Comparison of ENCODE assay signal across 15 cellular contexts in genomic region chr12:51011960-51012359, GRCh38. TPM values are rescaled to one million over a fixed set of nuclear protein-coding genes. Genes with fewer than 3 reads are reported as not detected.
DNase-seq lines count a peak whose midpoint lies in the region; ATAC-seq, FAIRE-seq and TF ChIP-seq lines count a peak whose summit lies in the region.
"Had no signal": no experiment of that assay in that cellular context is flagged by ENCODE, and none has a peak within 500 bp of the region (broad histone marks: within the 10 kb centered on the region; RNA-seq: fewer than 3 reads in every experiment).

No MANE protein-coding gene starts in this region.

- H3K9ac ChIP-seq in K562 (ENCODE audit: insufficient read depth in 1 of 2, low read depth in 2 of 2, low read length in 2 of 2) = no peak overlapping the region

- no peaks in the 10 kb centered on the region for H3K27me3 Mint-ChIP-seq in activated T-cell treated with anti-CD3 and anti-CD28 coated beads, Interleukin-2, amount 50 U/mL, for 24 hours
- H3K27me3 Mint-ChIP-seq in type B pancreatic cell (no peaks in the 10 kb centered on the region), MCF 10A (ENCODE audit: insufficient read depth, unreplicated experiment) (no peaks in the 10 kb centered on the region)
- no peaks in the 10 kb centered on the region for H3K27me3 Mint-ChIP-seq in activated CD8-positive, alpha-beta T cell treated with anti-CD3 and anti-CD28 coated beads, Interleukin-2, amount 10 ng/mL, durations not matched to agents 7 days and 5 days (ENCODE audit: low read depth)

- no peak for TF ChIP-seq CTCF in K562 (IDR thresholded peaks at IDR 0.05 in 2 of 3, conservative IDR thresholded peaks at IDR 0.05 in 1 of 3; ENCODE audit: insufficient read depth in 2 of 3, low read depth in 1 of 3, low read length in 3 of 3)
- TF ChIP-seq CTCF in lung (IDR thresholded peaks at IDR 0.05; ENCODE audit: control extremely low read depth, extremely low read depth) = no peak
- TF ChIP-seq CTCF in type B pancreatic cell (conservative IDR thresholded peaks at IDR 0.05) = no peak
- no peak for TF ChIP-seq CTCF in MCF 10A (IDR thresholded peaks at IDR 0.05; ENCODE audit: unreplicated experiment)
- TF ChIP-seq CTCF in lower leg skin (IDR thresholded peaks at IDR 0.05) = no peak

- no peaks in the 10 kb centered on the region for H3K27me3 ChIP-seq in K562 (ENCODE audit: control insufficient read depth in 2 of 2, insufficient read depth in 2 of 2, low read length in 2 of 2)
- no peaks in the 10 kb centered on the region for H3K27me3 ChIP-seq in lung (ENCODE audit: control insufficient read depth, insufficient read depth)
- H3K27me3 ChIP-seq: breast epithelium had no signal

- TF ChIP-seq POLR2A in K562 (conservative IDR thresholded peaks at IDR 0.05) = no peak
- TF ChIP-seq POLR2A in lower leg skin (IDR thresholded peaks at IDR 0.05) = no peak

- no peaks in the 10 kb centered on the region for H3K9me3 ChIP-seq in K562 (replicated peaks; ENCODE audit: control insufficient read depth, insufficient read depth, low read depth, low read length)
- no peaks in the 10 kb centered on the region for H3K9me3 ChIP-seq in lung (ENCODE audit: control insufficient read depth in 2 of 2, insufficient read depth in 1 of 2, low read length in 1 of 2)
- H3K9me3 ChIP-seq: breast epithelium had no signal

- H4K20me1 ChIP-seq in K562 (replicated peaks; ENCODE audit: control insufficient read depth, insufficient read depth, low read length) = no peaks in the 10 kb centered on the region

- BruUV-seq in K562 (replicated peaks; lab: Mats Ljungman, UMichigan) (no TSS peak), MCF 10A (replicated peaks; lab: Mats Ljungman, UMichigan) (no TSS peak)

- FAIRE-seq in K562 (lab: Jason Lieb, UNC) = no peak
- FAIRE-seq: frontal cortex, urothelium cell line had no signal

- H3K36me3 Mint-ChIP-seq in activated T-cell treated with anti-CD3 and anti-CD28 coated beads, Interleukin-2, amount 50 U/mL, for 24 hours (ENCODE audit: low read depth) = peaks cover 27% of the 10 kb centered on the region
- H3K36me3 Mint-ChIP-seq in type B pancreatic cell (peaks cover 6% of the 10 kb centered on the region), MCF 10A (ENCODE audit: insufficient read depth, unreplicated experiment) (peaks cover 20% of the 10 kb centered on the region)
- peaks cover 13% of the 10 kb centered on the region for H3K36me3 Mint-ChIP-seq in activated CD8-positive, alpha-beta T cell treated with anti-CD3 and anti-CD28 coated beads, Interleukin-2, amount 10 ng/mL, durations not matched to agents 7 days and 5 days (ENCODE audit: low read depth)

- no peak for TF ChIP-seq RAD21 in K562 (CRISPR knock-in tag; conservative IDR thresholded peaks at IDR 0.05 in 1 of 2, IDR thresholded peaks at IDR 0.05 in 1 of 2)

- POLR2A ChIA-PET in K562 (lab: Yijun Ruan, JAX) = interaction anchor here (2.2 kb wide), 1 partner anchor 10 kb away, joined by 11 read pairs; no protein-coding TSS in a partner anchor
- POLR2A ChIA-PET in MCF 10A (lab: Yijun Ruan, JAX) = interaction anchor here (0.7 to 2.0 kb wide), 8 partner anchors 10 to 329 kb away, joined by 3 to 12 read pairs (median 4); partner anchors contain the start of gene SLC11A2
- POLR2A ChIA-PET in activated CD8-positive, alpha-beta T cell treated with anti-CD3 and anti-CD28 coated beads, Interleukin-2, amount 10 ng/mL, durations not matched to agents 7 days and 5 days (lab: Charles Lee) = no interaction called here

- H3K4me1 Mint-ChIP-seq in activated T-cell treated with anti-CD3 and anti-CD28 coated beads, Interleukin-2, amount 50 U/mL, for 24 hours (ENCODE audit: low read depth) = peaks cover 46% of the 10 kb centered on the region
- H3K4me1 Mint-ChIP-seq in type B pancreatic cell (ENCODE audit: unreplicated experiment) (peaks cover 19% of the 10 kb centered on the region), MCF 10A (ENCODE audit: insufficient read depth, unreplicated experiment) (peaks cover 10% of the 10 kb centered on the region)
- peaks cover 19% of the 10 kb centered on the region for H3K4me1 Mint-ChIP-seq in activated CD8-positive, alpha-beta T cell treated with anti-CD3 and anti-CD28 coated beads, Interleukin-2, amount 10 ng/mL, durations not matched to agents 7 days and 5 days (ENCODE audit: low read depth)

- H2AFZ ChIP-seq in K562 (ENCODE audit: low read depth, low read length) = no peak overlapping the region

- ATAC-seq in K562 = peak; percentile 76
- no peak for ATAC-seq in lung (ENCODE audit: insufficient read depth, low FRiP score)
- ATAC-seq in activated CD8-positive, alpha-beta T cell treated with anti-CD3 and anti-CD28 coated beads, Interleukin-2, amount 10 ng/mL, durations not matched to agents 7 days and 5 days = no peak

- intact Hi-C loops in K562 (cut with micrococcal nuclease) = no loop called here
- intact Hi-C loops in MCF 10A (cut with micrococcal nuclease) = no loop called here
- intact Hi-C loops in lower leg skin (cut with DNase I; ENCODE audit: low total_unique reads) = no loop called here

- TF ChIP-seq EP300 in K562 (IDR thresholded peaks at IDR 0.05; ENCODE audit: low read length) = no peak

- no peak for DNase-seq in activated T-cell treated with anti-CD3 and anti-CD28 coated beads, Interleukin-2, amount 50 U/mL, for 24 hours
- no peak for DNase-seq in activated T-cell treated with anti-CD3 and anti-CD28 coated beads, Interleukin-2, amount 50 U/mL, for 48 hours
- DNase-seq in K562 (ENCODE audit: extremely low read depth in 1 of 4, low spot score in 3 of 4) (peak in 1 of 4 experiments; percentile 23), lung (ENCODE audit: low spot score) (peak; percentile 32), type B pancreatic cell (ENCODE audit: extremely low spot score, unreplicated experiment) (no peak), MCF 10A (ENCODE audit: unreplicated experiment) (no peak), lower leg skin (ENCODE audit: low spot score in 2 of 2) (no peak)
- DNase-seq in activated CD8-positive, alpha-beta T cell treated with anti-CD3 and anti-CD28 coated beads, Interleukin-2, amount 10 ng/mL, durations not matched to agents 7 days and 5 days = no peak
- DNase-seq: activated gamma-delta T cell treated with Interleukin-2 at 50 U/mL for 16 hours, immature natural killer cell had no signal

- WGBS in K562 (ENCODE audit: insufficient coverage, low coverage, missing lambda C conversion rate) = 44% methylated on average over 4 of the region's 4 CpGs
- WGBS in lung, 2 donors = 64 to 83% methylated on average over 4 of the region's 4 CpGs
- WGBS in lower leg skin, 2 donors = 39 to 61% methylated on average over 4 of the region's 4 CpGs

- no peaks in the 10 kb centered on the region for H3K9me3 Mint-ChIP-seq in activated T-cell treated with anti-CD3 and anti-CD28 coated beads, Interleukin-2, amount 50 U/mL, for 24 hours
- H3K9me3 Mint-ChIP-seq in type B pancreatic cell = no peaks in the 10 kb centered on the region
- H3K9me3 Mint-ChIP-seq in MCF 10A (ENCODE audit: unreplicated experiment) = no peaks in the 10 kb centered on the region
- H3K9me3 Mint-ChIP-seq in activated CD8-positive, alpha-beta T cell treated with anti-CD3 and anti-CD28 coated beads, Interleukin-2, amount 10 ng/mL, durations not matched to agents 7 days and 5 days (ENCODE audit: insufficient read depth) = no peaks in the 10 kb centered on the region
- H3K9me3 Mint-ChIP-seq: immature natural killer cell had no signal

- H3K4me3 ChIP-seq in K562 (no peak overlapping the region), lung (no peak overlapping the region), lower leg skin (ENCODE audit: low read depth, poor library complexity, severe bottlenecking) (no peak overlapping the region)
- H3K4me3 ChIP-seq: breast epithelium had no signal

- H3K4me1 ChIP-seq in K562 (replicated peaks in 1 of 2; ENCODE audit: control insufficient read depth in 2 of 2, insufficient read depth in 2 of 2, low read length in 2 of 2) (peaks cover 6 to 13% of the 10 kb centered on the region in 2 experiments; a peak in 4 of 5 replicates), lung (ENCODE audit: control insufficient read depth in 2 of 2, insufficient read depth in 2 of 2, low read length in 2 of 2) (peaks cover 3 to 7% of the 10 kb centered on the region in 2 donors)

- CTCF ChIA-PET in K562 (lab: Yijun Ruan, JAX; ENCODE audit: low intra/inter-chr PET ratio) (no interaction called here), MCF 10A (lab: Yijun Ruan, JAX) (interaction anchor here (0.5 to 0.6 kb wide), 2 partner anchors 26 to 85 kb away, joined by 3 read pairs; no protein-coding TSS in a partner anchor)
- CTCF ChIA-PET in activated CD8-positive, alpha-beta T cell treated with anti-CD3 and anti-CD28 coated beads, Interleukin-2, amount 10 ng/mL, durations not matched to agents 7 days and 5 days (lab: Charles Lee) = interaction anchor here (0.8 to 1.3 kb wide), 3 partner anchors 10 to 250 kb away, joined by 3 to 5 read pairs (median 4); no protein-coding TSS in a partner anchor

- peak overlapping the region; percentile 57 for H3K27ac Mint-ChIP-seq in activated T-cell treated with anti-CD3 and anti-CD28 coated beads, Interleukin-2, amount 50 U/mL, for 24 hours
- H3K27ac Mint-ChIP-seq in type B pancreatic cell (peak overlapping the region; percentile 15), MCF 10A (ENCODE audit: low read depth, unreplicated experiment) (no peak overlapping the region)
- no peak overlapping the region for H3K27ac Mint-ChIP-seq in activated CD8-positive, alpha-beta T cell treated with anti-CD3 and anti-CD28 coated beads, Interleukin-2, amount 10 ng/mL, durations not matched to agents 7 days and 5 days
- H3K27ac Mint-ChIP-seq: immature natural killer cell had no signal

- H3K4me2 ChIP-seq in K562 (ENCODE audit: insufficient read depth, low read length) = no peak overlapping the region

- H3K4me3 Mint-ChIP-seq in activated T-cell treated with anti-CD3 and anti-CD28 coated beads, Interleukin-2, amount 50 U/mL, for 24 hours = no peak overlapping the region
- H3K4me3 Mint-ChIP-seq in type B pancreatic cell (peak overlapping the region; percentile 24), MCF 10A (ENCODE audit: unreplicated experiment) (no peak overlapping the region)
- H3K4me3 Mint-ChIP-seq in activated CD8-positive, alpha-beta T cell treated with anti-CD3 and anti-CD28 coated beads, Interleukin-2, amount 10 ng/mL, durations not matched to agents 7 days and 5 days = no peak overlapping the region
- H3K4me3 Mint-ChIP-seq: immature natural killer cell had no signal

- H3K27ac ChIP-seq in K562 (ENCODE audit: extremely low read depth, low read depth, low read length) = no peak overlapping the region
- H3K27ac ChIP-seq in lung (ENCODE audit: low read depth in 1 of 2, low read length in 1 of 2) = no peak overlapping the region
- H3K27ac ChIP-seq: breast epithelium had no signal

- in situ Hi-C loops in K562 (cut with MboI) = no loop called here

- H3K79me2 ChIP-seq in K562 (ENCODE audit: control insufficient read depth, insufficient read depth, low read length) = peaks cover 71% of the 10 kb centered on the region

- H3K36me3 ChIP-seq in K562 (ENCODE audit: control insufficient read depth, insufficient read depth, low read length) = peaks cover 21% of the 10 kb centered on the region
- peaks cover 2 to 3% of the 10 kb centered on the region in 2 donors for H3K36me3 ChIP-seq in lung (ENCODE audit: control insufficient read depth in 2 of 2, insufficient read depth in 2 of 2, low read length in 2 of 2)
- H3K36me3 ChIP-seq: breast epithelium had no signal

- no peaks in the 10 kb centered on the region for H3K9me1 ChIP-seq in K562 (ENCODE audit: control insufficient read depth, insufficient read depth, low read length)

RNA-seq across cellular contexts. Expression of gene SLC11A2, which starts 14.2 kb away (rescaled TPM):
- total RNA-seq in K562 (2011; cell fraction: chromatin; rRNA removed; ENCODE audit: low replicate concordance) = 262 and 366 TPM in 2 replicates
- 161 and 181 TPM in 2 replicates for total RNA-seq in K562 (2011; cell fraction: nucleolus; rRNA removed)
- total RNA-seq in K562 (2011; cell fraction: nucleoplasm; rRNA removed) = 245 and 254 TPM in 2 replicates
- total RNA-seq in K562 (2014; rRNA removed) (26.1 and 29.7 TPM in 2 replicates), K562 (2014; rRNA removed; fragmentation: Illumina TruSeq; extraction: Trizol) (37.8 and 39.3 TPM in 2 replicates), K562 (2015; rRNA removed; fragmentation: Illumina TruSeq; extraction: Trizol) (30.3 and 32.9 TPM in 2 replicates), K562 (2021) (36.8 and 38.8 TPM in 2 replicates), lung (100 to 1,000 TPM; 112 to 129 TPM), type B pancreatic cell (ENCODE audit: low replicate concordance) (56.3 and 62.9 TPM in 2 replicates), MCF 10A (2022) (45.6 and 60.9 TPM in 2 replicates), lower leg skin (10 to 100 TPM; 48.8 to 76.1 (median 64.9) TPM)
- polyA plus RNA-seq in K562 (2011; rRNA removed) (54.0 and 65.8 TPM in 2 replicates), K562 (2014; fragmentation: Illumina TruSeq; extraction: Trizol) (30.1 and 36.3 TPM in 2 replicates), K562 (2014; fragmentation: Nextera tagmentation; extraction: Ambion mirVana) (10 to 100 TPM; 21.1 to 27.6 TPM), K562 (2014; rRNA removed) (31.7 and 39.3 TPM in 2 replicates), lung (10 to 100 TPM; 29.2 to 69.2 TPM)
- 26.5 and 64.3 TPM in 2 replicates for polyA plus RNA-seq in K562 (2011; cell fraction: cytosol; rRNA removed)
- polyA plus RNA-seq in K562 (2011; cell fraction: nucleus; rRNA removed) = 109 and 145 TPM in 2 replicates
- 32.5 and 33.3 TPM in 2 replicates for polyA plus RNA-seq in K562 (2012)
- 85.9 and 89.7 TPM in 2 replicates for polyA minus RNA-seq in K562 (2011; rRNA and poly(A)+ RNA removed)
- polyA minus RNA-seq in K562 (2011; cell fraction: cytosol; rRNA and poly(A)+ RNA removed) = 20.3 and 25.1 TPM in 2 replicates
- 52.8 and 79.3 TPM in 2 replicates for polyA minus RNA-seq in K562 (2011; cell fraction: nucleus; rRNA and poly(A)+ RNA removed)
- total RNA-seq in activated CD8-positive, alpha-beta T cell treated with anti-CD3 and anti-CD28 coated beads, Interleukin-2, amount 10 ng/mL, durations not matched to agents 7 days and 5 days = 10 to 100 TPM; 29.9 to 36.1 TPM

RNA-seq across cellular contexts. Expression of gene LETMD1, which starts 36.2 kb away (rescaled TPM):
- 306 and 323 TPM in 2 replicates for total RNA-seq in K562 (2011; cell fraction: chromatin; rRNA removed; ENCODE audit: low replicate concordance)
- total RNA-seq in K562 (2011; cell fraction: nucleolus; rRNA removed) = 186 and 193 TPM in 2 replicates
- total RNA-seq in K562 (2011; cell fraction: nucleoplasm; rRNA removed) = 291 and 382 TPM in 2 replicates
- 65.1 and 69.0 TPM in 2 replicates for total RNA-seq in K562 (2014; rRNA removed)
- total RNA-seq in K562 (2014; rRNA removed; fragmentation: Illumina TruSeq; extraction: Trizol) = 82.9 and 96.9 TPM in 2 replicates
- 71.3 and 74.0 TPM in 2 replicates for total RNA-seq in K562 (2015; rRNA removed; fragmentation: Illumina TruSeq; extraction: Trizol)
- total RNA-seq in K562 (2021) = 70.1 and 71.2 TPM in 2 replicates
- polyA plus RNA-seq in K562 (2011; rRNA removed) = 163 and 214 TPM in 2 replicates
- 96.8 and 210 TPM in 2 replicates for polyA plus RNA-seq in K562 (2011; cell fraction: cytosol; rRNA removed)
- 281 and 303 TPM in 2 replicates for polyA plus RNA-seq in K562 (2011; cell fraction: nucleus; rRNA removed)
- polyA plus RNA-seq in K562 (2012) = 81.2 and 169 TPM in 2 replicates
- 113 and 121 TPM in 2 replicates for polyA plus RNA-seq in K562 (2014; fragmentation: Illumina TruSeq; extraction: Trizol)
- polyA plus RNA-seq in K562 (2014; fragmentation: Nextera tagmentation; extraction: Ambion mirVana) = 10 to 100 TPM; 58.7 to 75.4 TPM
- polyA plus RNA-seq in K562 (2014; rRNA removed) = 106 and 112 TPM in 2 replicates
- polyA minus RNA-seq in K562 (2011; rRNA and poly(A)+ RNA removed) = 142 and 155 TPM in 2 replicates
- 53.3 and 56.5 TPM in 2 replicates for polyA minus RNA-seq in K562 (2011; cell fraction: cytosol; rRNA and poly(A)+ RNA removed)
- 62.3 and 102 TPM in 2 replicates for polyA minus RNA-seq in K562 (2011; cell fraction: nucleus; rRNA and poly(A)+ RNA removed)
- total RNA-seq in lung = 10 to 100 TPM; 45.2 to 81.6 TPM
- 10 to 100 TPM; 29.9 to 52.0 TPM for polyA plus RNA-seq in lung
- 67.8 and 68.7 TPM in 2 replicates for total RNA-seq in type B pancreatic cell (ENCODE audit: low replicate concordance)
- 60.5 and 65.8 TPM in 2 replicates for total RNA-seq in MCF 10A (2022)
- 10 to 100 TPM; 51.3 to 75.1 (median 56.6) TPM for total RNA-seq in lower leg skin
- total RNA-seq in activated CD8-positive, alpha-beta T cell treated with anti-CD3 and anti-CD28 coated beads, Interleukin-2, amount 10 ng/mL, durations not matched to agents 7 days and 5 days = 10 to 100 TPM; 60.1 to 69.7 TPM

RNA-seq across cellular contexts. Expression of gene HIGD1C, which starts 59.6 kb away (rescaled TPM):
- total RNA-seq in K562 (2011; cell fraction: chromatin; rRNA removed; ENCODE audit: low replicate concordance) = not detected in 2 replicates
- total RNA-seq in K562 (2011; cell fraction: nucleolus; rRNA removed) = not detected in 2 replicates
- not detected in 2 replicates for total RNA-seq in K562 (2011; cell fraction: nucleoplasm; rRNA removed)
- total RNA-seq in K562 (2014; rRNA removed) = not detected in 2 replicates
- total RNA-seq in K562 (2014; rRNA removed; fragmentation: Illumina TruSeq; extraction: Trizol) = not detected in 2 replicates
- total RNA-seq in K562 (2015; rRNA removed; fragmentation: Illumina TruSeq; extraction: Trizol) = not detected in 2 replicates
- total RNA-seq in K562 (2021) = not detected in 2 replicates
- not detected in 2 replicates for polyA plus RNA-seq in K562 (2011; rRNA removed)
- polyA plus RNA-seq in K562 (2011; cell fraction: cytosol; rRNA removed) = not detected in 2 replicates
- not detected in 2 replicates for polyA plus RNA-seq in K562 (2011; cell fraction: nucleus; rRNA removed)
- polyA plus RNA-seq in K562 (2012) = not detected in 2 replicates
- not detected in 2 replicates for polyA plus RNA-seq in K562 (2014; fragmentation: Illumina TruSeq; extraction: Trizol)
- not detected for polyA plus RNA-seq in K562 (2014; fragmentation: Nextera tagmentation; extraction: Ambion mirVana)
- polyA plus RNA-seq in K562 (2014; rRNA removed) = not detected in 2 replicates
- not detected in 2 replicates for polyA minus RNA-seq in K562 (2011; rRNA and poly(A)+ RNA removed)
- not detected in 2 replicates for polyA minus RNA-seq in K562 (2011; cell fraction: cytosol; rRNA and poly(A)+ RNA removed)
- not detected in 2 replicates for polyA minus RNA-seq in K562 (2011; cell fraction: nucleus; rRNA and poly(A)+ RNA removed)
- not detected for total RNA-seq in lung
- polyA plus RNA-seq in lung = not detected
- not detected in 2 replicates for total RNA-seq in type B pancreatic cell (ENCODE audit: low replicate concordance)
- total RNA-seq in MCF 10A (2022) = not detected in 2 replicates
- total RNA-seq in lower leg skin = not detected
- total RNA-seq in activated CD8-positive, alpha-beta T cell treated with anti-CD3 and anti-CD28 coated beads, Interleukin-2, amount 10 ng/mL, durations not matched to agents 7 days and 5 days = not detected
- total RNA-seq: activated CD8-positive, alpha-beta memory T cell treated with anti-CD3 and anti-CD28 coated beads for 36 hours; breast epithelium; frontal cortex; HT1080 had no signal
- polyA plus RNA-seq: immature natural killer cell had no signal

Comparison
In these comparisons a context has a peak if more than half of its experiments do, and no peak if none do; other contexts are left out.
1. H3K27ac Mint-ChIP-seq: peak in activated T-cell treated with anti-CD3 and anti-CD28 coated beads, Interleukin-2, amount 50 U/mL, for 24 hours (single experiment) and type B pancreatic cell (single experiment); none in MCF 10A (single experiment) and activated CD8-positive, alpha-beta T cell treated with anti-CD3 and anti-CD28 coated beads, Interleukin-2, amount 10 ng/mL, durations not matched to agents 7 days and 5 days (single experiment).